In genomic region chr19:57342582-57342981, GRCh38 we compare ENCODE assay signal across 7 cellular contexts.
"Had no signal": no experiment of that assay in that cellular context is flagged by ENCODE, and none has a peak within 500 bp of the region (broad histone marks: within the 10 kb centered on the region; RNA-seq: fewer than 3 reads in every experiment).

No MANE protein-coding gene starts in this region.

- FAIRE-seq: GM12878, GM12891, GM12892, GM18507, GM19239 had no signal

- H3K4me3 ChIP-seq: GM12878 had no signal

- ATAC-seq: GM12878 had no signal

- DNase-seq: GDM1, GF-D8 had no signal
